Comparison of ENCODE assay signal across 1 cellular context in the genomic region with DNA sequence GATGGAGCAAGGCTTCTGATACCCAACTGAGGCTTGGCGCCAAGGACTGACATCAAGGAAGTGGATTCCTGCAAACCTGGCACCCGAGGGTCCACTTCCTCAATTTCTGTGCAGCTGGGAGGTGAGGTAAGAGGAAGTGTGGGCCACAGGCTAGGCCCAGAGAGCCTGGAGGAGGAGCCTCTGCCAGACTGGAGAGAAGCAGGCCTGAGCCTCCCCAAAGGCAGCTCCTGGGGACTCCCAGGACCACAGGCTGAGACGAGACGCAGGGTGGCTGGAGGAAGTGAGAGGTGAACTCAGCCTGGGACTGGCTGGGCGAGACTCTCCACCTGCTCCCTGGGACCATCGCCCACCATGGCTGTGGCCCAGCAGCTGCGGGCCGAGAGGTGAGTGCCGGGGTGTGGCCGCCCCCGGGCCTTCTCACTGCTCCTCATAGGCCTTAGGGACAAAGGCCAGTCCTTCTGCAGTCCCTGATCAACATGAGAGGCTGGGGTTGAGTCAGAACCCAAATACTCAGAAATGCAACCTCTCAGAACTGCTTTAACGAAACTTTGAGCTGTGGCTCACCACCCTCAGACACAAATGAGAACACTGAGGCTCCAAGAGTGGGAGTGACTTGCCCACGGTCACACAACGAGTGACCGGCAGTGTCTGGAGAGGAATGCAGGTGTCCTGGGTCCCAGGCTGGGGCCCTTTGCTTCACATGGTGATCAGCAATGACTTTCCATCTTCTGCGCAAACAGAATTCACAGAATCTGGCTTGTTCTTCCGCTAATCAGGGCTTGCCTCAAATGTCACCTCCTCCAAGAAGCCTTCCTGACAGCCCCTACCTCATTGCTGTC.
TF ChIP-seq lines count a peak whose summit lies in the region.

A gene (plus strand): TSS at position 186 of the 839 bp plus-strand sequence. CDS start 166 bp downstream, at position 352.

TF ChIP-seq in GM12878, 131 proteins besides CTCF, POLR2A, EP300 and RAD21 (continued from another document and continues in another):
- TF ChIP-seq SREBF2 (IDR thresholded peaks at IDR 0.05; ENCODE audit: low read length): no peak
- TF ChIP-seq, protein P1, sequence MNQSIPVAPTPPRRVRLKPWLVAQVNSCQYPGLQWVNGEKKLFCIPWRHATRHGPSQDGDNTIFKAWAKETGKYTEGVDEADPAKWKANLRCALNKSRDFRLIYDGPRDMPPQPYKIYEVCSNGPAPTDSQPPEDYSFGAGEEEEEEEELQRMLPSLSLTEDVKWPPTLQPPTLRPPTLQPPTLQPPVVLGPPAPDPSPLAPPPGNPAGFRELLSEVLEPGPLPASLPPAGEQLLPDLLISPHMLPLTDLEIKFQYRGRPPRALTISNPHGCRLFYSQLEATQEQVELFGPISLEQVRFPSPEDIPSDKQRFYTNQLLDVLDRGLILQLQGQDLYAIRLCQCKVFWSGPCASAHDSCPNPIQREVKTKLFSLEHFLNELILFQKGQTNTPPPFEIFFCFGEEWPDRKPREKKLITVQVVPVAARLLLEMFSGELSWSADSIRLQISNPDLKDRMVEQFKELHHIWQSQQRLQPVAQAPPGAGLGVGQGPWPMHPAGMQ (IDR thresholded peaks at IDR 0.05; ENCODE audit: borderline replicate concordance): no peak
- TF ChIP-seq RELA (IDR thresholded peaks at IDR 0.05; ENCODE audit: borderline replicate concordance, partially characterized antibody): peak; percentile 32
- TF ChIP-seq, protein P2, sequence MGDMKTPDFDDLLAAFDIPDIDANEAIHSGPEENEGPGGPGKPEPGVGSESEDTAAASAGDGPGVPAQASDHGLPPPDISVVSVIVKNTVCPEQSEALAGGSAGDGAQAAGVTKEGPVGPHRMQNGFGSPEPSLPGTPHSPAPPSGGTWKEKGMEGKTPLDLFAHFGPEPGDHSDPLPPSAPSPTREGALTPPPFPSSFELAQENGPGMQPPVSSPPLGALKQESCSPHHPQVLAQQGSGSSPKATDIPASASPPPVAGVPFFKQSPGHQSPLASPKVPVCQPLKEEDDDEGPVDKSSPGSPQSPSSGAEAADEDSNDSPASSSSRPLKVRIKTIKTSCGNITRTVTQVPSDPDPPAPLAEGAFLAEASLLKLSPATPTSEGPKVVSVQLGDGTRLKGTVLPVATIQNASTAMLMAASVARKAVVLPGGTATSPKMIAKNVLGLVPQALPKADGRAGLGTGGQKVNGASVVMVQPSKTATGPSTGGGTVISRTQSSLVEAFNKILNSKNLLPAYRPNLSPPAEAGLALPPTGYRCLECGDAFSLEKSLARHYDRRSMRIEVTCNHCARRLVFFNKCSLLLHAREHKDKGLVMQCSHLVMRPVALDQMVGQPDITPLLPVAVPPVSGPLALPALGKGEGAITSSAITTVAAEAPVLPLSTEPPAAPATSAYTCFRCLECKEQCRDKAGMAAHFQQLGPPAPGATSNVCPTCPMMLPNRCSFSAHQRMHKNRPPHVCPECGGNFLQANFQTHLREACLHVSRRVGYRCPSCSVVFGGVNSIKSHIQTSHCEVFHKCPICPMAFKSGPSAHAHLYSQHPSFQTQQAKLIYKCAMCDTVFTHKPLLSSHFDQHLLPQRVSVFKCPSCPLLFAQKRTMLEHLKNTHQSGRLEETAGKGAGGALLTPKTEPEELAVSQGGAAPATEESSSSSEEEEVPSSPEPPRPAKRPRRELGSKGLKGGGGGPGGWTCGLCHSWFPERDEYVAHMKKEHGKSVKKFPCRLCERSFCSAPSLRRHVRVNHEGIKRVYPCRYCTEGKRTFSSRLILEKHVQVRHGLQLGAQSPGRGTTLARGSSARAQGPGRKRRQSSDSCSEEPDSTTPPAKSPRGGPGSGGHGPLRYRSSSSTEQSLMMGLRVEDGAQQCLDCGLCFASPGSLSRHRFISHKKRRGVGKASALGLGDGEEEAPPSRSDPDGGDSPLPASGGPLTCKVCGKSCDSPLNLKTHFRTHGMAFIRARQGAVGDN (IDR thresholded peaks at IDR 0.05): peak; percentile 90; the same call in 1 of the 2 replicates
- no peak for TF ChIP-seq HCFC1 (IDR thresholded peaks at IDR 0.05; ENCODE audit: low read length)
- TF ChIP-seq MEF2B (IDR thresholded peaks at IDR 0.05; ENCODE audit: partially characterized antibody, poor library complexity, severe bottlenecking): peak; percentile 94
- TF ChIP-seq DPF2 (IDR thresholded peaks at IDR 0.05): peak; percentile 96
- peak in 1 of 2 experiments; percentile 94; a peak in 2 of 4 replicates for TF ChIP-seq ETV6 (conservative IDR thresholded peaks at IDR 0.05 in 1 of 2, IDR thresholded peaks at IDR 0.05 in 1 of 2; ENCODE audit: borderline replicate concordance in 1 of 2, low read depth in 1 of 2)
- TF ChIP-seq HDAC2 (IDR thresholded peaks at IDR 0.05): no peak
- 0 out of 2 replicates have a peak, but pooled peaks have one; percentile 5 for TF ChIP-seq RAD51 (IDR thresholded peaks at IDR 0.05)
- TF ChIP-seq RB1 (IDR thresholded peaks at IDR 0.05; ENCODE audit: borderline replicate concordance): peak; percentile 64; the same call in 1 of the 2 replicates
- TF ChIP-seq, protein P3, sequence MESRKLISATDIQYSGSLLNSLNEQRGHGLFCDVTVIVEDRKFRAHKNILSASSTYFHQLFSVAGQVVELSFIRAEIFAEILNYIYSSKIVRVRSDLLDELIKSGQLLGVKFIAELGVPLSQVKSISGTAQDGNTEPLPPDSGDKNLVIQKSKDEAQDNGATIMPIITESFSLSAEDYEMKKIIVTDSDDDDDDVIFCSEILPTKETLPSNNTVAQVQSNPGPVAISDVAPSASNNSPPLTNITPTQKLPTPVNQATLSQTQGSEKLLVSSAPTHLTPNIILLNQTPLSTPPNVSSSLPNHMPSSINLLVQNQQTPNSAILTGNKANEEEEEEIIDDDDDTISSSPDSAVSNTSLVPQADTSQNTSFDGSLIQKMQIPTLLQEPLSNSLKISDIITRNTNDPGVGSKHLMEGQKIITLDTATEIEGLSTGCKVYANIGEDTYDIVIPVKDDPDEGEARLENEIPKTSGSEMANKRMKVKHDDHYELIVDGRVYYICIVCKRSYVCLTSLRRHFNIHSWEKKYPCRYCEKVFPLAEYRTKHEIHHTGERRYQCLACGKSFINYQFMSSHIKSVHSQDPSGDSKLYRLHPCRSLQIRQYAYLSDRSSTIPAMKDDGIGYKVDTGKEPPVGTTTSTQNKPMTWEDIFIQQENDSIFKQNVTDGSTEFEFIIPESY (IDR thresholded peaks at IDR 0.05): no peak
- TF ChIP-seq, protein P4, sequence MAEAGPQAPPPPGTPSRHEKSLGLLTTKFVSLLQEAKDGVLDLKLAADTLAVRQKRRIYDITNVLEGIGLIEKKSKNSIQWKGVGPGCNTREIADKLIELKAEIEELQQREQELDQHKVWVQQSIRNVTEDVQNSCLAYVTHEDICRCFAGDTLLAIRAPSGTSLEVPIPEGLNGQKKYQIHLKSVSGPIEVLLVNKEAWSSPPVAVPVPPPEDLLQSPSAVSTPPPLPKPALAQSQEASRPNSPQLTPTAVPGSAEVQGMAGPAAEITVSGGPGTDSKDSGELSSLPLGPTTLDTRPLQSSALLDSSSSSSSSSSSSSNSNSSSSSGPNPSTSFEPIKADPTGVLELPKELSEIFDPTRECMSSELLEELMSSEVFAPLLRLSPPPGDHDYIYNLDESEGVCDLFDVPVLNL (IDR thresholded peaks at IDR 0.05; ENCODE audit: low read depth, low read length): no peak
- TF ChIP-seq, protein P5, sequence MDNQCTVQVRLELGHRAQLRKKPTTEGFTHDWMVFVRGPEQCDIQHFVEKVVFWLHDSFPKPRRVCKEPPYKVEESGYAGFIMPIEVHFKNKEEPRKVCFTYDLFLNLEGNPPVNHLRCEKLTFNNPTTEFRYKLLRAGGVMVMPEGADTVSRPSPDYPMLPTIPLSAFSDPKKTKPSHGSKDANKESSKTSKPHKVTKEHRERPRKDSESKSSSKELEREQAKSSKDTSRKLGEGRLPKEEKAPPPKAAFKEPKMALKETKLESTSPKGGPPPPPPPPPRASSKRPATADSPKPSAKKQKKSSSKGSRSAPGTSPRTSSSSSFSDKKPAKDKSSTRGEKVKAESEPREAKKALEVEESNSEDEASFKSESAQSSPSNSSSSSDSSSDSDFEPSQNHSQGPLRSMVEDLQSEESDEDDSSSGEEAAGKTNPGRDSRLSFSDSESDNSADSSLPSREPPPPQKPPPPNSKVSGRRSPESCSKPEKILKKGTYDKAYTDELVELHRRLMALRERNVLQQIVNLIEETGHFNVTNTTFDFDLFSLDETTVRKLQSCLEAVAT (IDR thresholded peaks at IDR 0.05): peak; percentile 74
- no peak for TF ChIP-seq WRNIP1 (IDR thresholded peaks at IDR 0.05; ENCODE audit: borderline replicate concordance, low read depth, low read length)
- peak; percentile 88; the same call in 1 of the 2 replicates for TF ChIP-seq IRF4 (IDR thresholded peaks at IDR 0.05; ENCODE audit: low read depth, low read length)
- peak; percentile 33 to 86 for TF ChIP-seq BHLHE40 (IDR thresholded peaks at IDR 0.05; ENCODE audit: borderline replicate concordance in 1 of 2, low read depth in 2 of 2, low read length in 1 of 2)
- no peak for TF ChIP-seq SIX5 (IDR thresholded peaks at IDR 0.05; ENCODE audit: low read depth, low read length, severe bottlenecking)
- TF ChIP-seq, protein P6, sequence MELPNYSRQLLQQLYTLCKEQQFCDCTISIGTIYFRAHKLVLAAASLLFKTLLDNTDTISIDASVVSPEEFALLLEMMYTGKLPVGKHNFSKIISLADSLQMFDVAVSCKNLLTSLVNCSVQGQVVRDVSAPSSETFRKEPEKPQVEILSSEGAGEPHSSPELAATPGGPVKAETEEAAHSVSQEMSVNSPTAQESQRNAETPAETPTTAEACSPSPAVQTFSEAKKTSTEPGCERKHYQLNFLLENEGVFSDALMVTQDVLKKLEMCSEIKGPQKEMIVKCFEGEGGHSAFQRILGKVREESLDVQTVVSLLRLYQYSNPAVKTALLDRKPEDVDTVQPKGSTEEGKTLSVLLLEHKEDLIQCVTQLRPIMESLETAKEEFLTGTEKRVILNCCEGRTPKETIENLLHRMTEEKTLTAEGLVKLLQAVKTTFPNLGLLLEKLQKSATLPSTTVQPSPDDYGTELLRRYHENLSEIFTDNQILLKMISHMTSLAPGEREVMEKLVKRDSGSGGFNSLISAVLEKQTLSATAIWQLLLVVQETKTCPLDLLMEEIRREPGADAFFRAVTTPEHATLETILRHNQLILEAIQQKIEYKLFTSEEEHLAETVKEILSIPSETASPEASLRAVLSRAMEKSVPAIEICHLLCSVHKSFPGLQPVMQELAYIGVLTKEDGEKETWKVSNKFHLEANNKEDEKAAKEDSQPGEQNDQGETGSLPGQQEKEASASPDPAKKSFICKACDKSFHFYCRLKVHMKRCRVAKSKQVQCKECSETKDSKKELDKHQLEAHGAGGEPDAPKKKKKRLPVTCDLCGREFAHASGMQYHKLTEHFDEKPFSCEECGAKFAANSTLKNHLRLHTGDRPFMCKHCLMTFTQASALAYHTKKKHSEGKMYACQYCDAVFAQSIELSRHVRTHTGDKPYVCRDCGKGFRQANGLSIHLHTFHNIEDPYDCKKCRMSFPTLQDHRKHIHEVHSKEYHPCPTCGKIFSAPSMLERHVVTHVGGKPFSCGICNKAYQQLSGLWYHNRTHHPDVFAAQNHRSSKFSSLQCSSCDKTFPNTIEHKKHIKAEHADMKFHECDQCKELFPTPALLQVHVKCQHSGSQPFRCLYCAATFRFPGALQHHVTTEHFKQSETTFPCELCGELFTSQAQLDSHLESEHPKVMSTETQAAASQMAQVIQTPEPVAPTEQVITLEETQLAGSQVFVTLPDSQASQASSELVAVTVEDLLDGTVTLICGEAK (IDR thresholded peaks at IDR 0.05; ENCODE audit: borderline replicate concordance): 0 out of 2 replicates have a peak, but pooled peaks have one; percentile 14
- TF ChIP-seq, protein P7, sequence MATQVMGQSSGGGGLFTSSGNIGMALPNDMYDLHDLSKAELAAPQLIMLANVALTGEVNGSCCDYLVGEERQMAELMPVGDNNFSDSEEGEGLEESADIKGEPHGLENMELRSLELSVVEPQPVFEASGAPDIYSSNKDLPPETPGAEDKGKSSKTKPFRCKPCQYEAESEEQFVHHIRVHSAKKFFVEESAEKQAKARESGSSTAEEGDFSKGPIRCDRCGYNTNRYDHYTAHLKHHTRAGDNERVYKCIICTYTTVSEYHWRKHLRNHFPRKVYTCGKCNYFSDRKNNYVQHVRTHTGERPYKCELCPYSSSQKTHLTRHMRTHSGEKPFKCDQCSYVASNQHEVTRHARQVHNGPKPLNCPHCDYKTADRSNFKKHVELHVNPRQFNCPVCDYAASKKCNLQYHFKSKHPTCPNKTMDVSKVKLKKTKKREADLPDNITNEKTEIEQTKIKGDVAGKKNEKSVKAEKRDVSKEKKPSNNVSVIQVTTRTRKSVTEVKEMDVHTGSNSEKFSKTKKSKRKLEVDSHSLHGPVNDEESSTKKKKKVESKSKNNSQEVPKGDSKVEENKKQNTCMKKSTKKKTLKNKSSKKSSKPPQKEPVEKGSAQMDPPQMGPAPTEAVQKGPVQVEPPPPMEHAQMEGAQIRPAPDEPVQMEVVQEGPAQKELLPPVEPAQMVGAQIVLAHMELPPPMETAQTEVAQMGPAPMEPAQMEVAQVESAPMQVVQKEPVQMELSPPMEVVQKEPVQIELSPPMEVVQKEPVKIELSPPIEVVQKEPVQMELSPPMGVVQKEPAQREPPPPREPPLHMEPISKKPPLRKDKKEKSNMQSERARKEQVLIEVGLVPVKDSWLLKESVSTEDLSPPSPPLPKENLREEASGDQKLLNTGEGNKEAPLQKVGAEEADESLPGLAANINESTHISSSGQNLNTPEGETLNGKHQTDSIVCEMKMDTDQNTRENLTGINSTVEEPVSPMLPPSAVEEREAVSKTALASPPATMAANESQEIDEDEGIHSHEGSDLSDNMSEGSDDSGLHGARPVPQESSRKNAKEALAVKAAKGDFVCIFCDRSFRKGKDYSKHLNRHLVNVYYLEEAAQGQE (IDR thresholded peaks at IDR 0.05; ENCODE audit: low read depth, low read length): no peak
- no peak for TF ChIP-seq RBBP5 (conservative IDR thresholded peaks at IDR 0.05)
- TF ChIP-seq, protein P8, sequence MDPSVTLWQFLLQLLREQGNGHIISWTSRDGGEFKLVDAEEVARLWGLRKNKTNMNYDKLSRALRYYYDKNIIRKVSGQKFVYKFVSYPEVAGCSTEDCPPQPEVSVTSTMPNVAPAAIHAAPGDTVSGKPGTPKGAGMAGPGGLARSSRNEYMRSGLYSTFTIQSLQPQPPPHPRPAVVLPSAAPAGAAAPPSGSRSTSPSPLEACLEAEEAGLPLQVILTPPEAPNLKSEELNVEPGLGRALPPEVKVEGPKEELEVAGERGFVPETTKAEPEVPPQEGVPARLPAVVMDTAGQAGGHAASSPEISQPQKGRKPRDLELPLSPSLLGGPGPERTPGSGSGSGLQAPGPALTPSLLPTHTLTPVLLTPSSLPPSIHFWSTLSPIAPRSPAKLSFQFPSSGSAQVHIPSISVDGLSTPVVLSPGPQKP (IDR thresholded peaks at IDR 0.05; ENCODE audit: low read depth, low read length): no peak
- TF ChIP-seq SPI1 (IDR thresholded peaks at IDR 0.05; ENCODE audit: borderline replicate concordance, insufficient read depth, low read depth, low read length): peak; percentile 100
- TF ChIP-seq, protein P9, sequence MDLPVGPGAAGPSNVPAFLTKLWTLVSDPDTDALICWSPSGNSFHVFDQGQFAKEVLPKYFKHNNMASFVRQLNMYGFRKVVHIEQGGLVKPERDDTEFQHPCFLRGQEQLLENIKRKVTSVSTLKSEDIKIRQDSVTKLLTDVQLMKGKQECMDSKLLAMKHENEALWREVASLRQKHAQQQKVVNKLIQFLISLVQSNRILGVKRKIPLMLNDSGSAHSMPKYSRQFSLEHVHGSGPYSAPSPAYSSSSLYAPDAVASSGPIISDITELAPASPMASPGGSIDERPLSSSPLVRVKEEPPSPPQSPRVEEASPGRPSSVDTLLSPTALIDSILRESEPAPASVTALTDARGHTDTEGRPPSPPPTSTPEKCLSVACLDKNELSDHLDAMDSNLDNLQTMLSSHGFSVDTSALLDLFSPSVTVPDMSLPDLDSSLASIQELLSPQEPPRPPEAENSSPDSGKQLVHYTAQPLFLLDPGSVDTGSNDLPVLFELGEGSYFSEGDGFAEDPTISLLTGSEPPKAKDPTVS (IDR thresholded peaks at IDR 0.05; ENCODE audit: low read depth, low read length): no peak
- TF ChIP-seq TARDBP (IDR thresholded peaks at IDR 0.05; ENCODE audit: borderline replicate concordance): peak; percentile 30; the same call in 1 of the 2 replicates
